Comparison of ENCODE assay signal across 7 cellular contexts in the genomic region with DNA sequence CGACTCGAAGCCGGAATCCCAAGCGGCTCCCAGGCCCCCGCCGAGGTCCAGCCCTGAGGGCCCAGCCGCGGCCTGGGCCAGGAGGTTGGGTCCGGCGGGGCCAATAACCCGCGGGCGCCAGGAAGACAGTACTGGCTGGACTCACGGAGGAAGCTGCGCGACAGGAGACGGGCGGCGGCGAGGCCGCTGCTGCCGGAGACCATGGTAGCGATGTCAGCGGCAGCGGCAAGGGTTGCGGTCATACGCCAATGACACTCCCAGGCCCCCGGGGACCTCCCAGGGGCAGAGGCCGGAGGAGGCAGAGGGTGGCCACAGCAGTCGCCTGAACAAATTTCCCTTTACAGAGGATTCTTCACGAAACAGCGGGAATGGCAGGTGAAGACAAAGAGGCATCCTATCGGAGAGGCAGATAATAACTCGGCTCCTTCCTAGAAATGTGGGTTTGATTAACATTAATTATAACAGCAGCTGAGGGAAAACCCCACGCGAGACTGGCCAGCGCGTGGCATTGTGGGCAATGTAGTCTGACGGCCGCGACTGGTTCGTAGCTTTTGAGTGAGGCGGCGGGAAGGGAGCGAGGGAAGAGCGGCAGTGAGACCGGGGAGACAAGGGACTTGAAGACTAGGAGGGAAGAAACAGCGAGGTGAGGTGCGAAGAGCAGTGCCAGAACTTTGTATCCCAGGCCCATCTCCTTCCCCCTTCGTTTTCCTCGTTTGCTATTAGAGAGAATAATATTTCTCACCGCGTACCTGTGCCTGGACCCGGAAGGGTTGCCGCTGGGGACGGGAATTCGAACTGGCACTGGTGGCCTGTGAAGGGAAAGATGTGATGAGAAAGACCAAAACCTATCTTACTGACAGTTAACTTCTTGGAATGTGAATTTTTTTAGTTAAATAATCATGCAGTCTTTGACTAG. TPM values are rescaled to one million over a fixed set of nuclear protein-coding genes. Genes with fewer than 3 reads are reported as not detected.
DNase-seq lines count a peak whose midpoint lies in the region; ATAC-seq, FAIRE-seq and TF ChIP-seq lines count a peak whose summit lies in the region.

TSS of gene SUCLG1 (minus strand) at position 253 of the 916 bp plus-strand sequence. CDS start at position 242, 11 bp downstream.

- ATAC-seq in GM18505 (IDR thresholded peaks at IDR 0.05; ENCODE audit: unreplicated experiment): peak; percentile 98
- ATAC-seq in HG02973 (IDR thresholded peaks at IDR 0.05; ENCODE audit: unreplicated experiment): peak; percentile 96

- FAIRE-seq in astrocyte (lab: Jason Lieb, UNC): no peak

- H3K4me2 ChIP-seq in astrocyte (ENCODE audit: low read length): peak within 1 kb of the TSS; percentile 97

- DNase-seq in NCI-H2029 (lab: John Stamatoyannopoulos, UW): peak; percentile 73
- DNase-seq in T-helper 22 cell (ENCODE audit: low read depth): peak; percentile 78
- peak; percentile 63 for DNase-seq in astrocyte (ENCODE audit: low read depth)
- DNase-seq in hepatic stellate cell (ENCODE audit: low spot score): peak; percentile 82
- peak; percentile 63 for DNase-seq in renal cortical epithelial cell (ENCODE audit: low read depth)

- no peaks in the 10 kb centered on the region for H3K36me3 Mint-ChIP-seq in astrocyte (ENCODE audit: low read depth, unreplicated experiment)

- peaks cover 23% of the 10 kb centered on the region for H4K20me1 ChIP-seq in astrocyte (ENCODE audit: insufficient read depth, low read length)

- peaks cover 41% of the 10 kb centered on the region for H3K79me2 ChIP-seq in astrocyte (ENCODE audit: insufficient read depth, low read length)

- peak within 1 kb of the TSS; percentile 85 for H3K4me3 ChIP-seq in astrocyte (ENCODE audit: insufficient read depth, low read depth, low read length)

- H3K9me3 Mint-ChIP-seq in astrocyte (ENCODE audit: unreplicated experiment): no peaks in the 10 kb centered on the region

- H3K4me3 Mint-ChIP-seq in astrocyte (ENCODE audit: unreplicated experiment): peak within 1 kb of the TSS; percentile 96

- no peaks in the 10 kb centered on the region for H3K36me3 ChIP-seq in astrocyte (ENCODE audit: insufficient read depth, low read length)

- no peaks in the 10 kb centered on the region for H3K27me3 Mint-ChIP-seq in astrocyte (ENCODE audit: low read depth, unreplicated experiment)

- no peaks in the 10 kb centered on the region for H3K27me3 ChIP-seq in astrocyte (ENCODE audit: insufficient read depth, low read length)

- H3K9ac ChIP-seq in astrocyte (ENCODE audit: low read length): peak within 1 kb of the TSS; percentile 89

- TF ChIP-seq POLR2A in GM18505 (IDR thresholded peaks at IDR 0.05; ENCODE audit: borderline replicate concordance, extremely low read depth, insufficient read depth, insufficient read length): peak; percentile 68

- no peak for TF ChIP-seq CTCF in astrocyte (IDR thresholded peaks at IDR 0.05; ENCODE audit: insufficient read depth, low read depth, low read length)

- peaks cover 9% of the 10 kb centered on the region for H3K4me1 Mint-ChIP-seq in astrocyte (ENCODE audit: low read depth, unreplicated experiment)

- H3K9me3 ChIP-seq in astrocyte (ENCODE audit: insufficient read depth, low read depth, low read length): no peaks in the 10 kb centered on the region

- peaks cover 5% of the 10 kb centered on the region for H3K4me1 ChIP-seq in astrocyte (ENCODE audit: insufficient read depth, low read length)

- peak within 1 kb of the TSS; percentile 93 for H2AFZ ChIP-seq in astrocyte (ENCODE audit: low read depth, low read length)

- H3K27ac Mint-ChIP-seq in astrocyte (ENCODE audit: unreplicated experiment): peak within 1 kb of the TSS; percentile 100

- H3K27ac ChIP-seq in astrocyte (ENCODE audit: low read depth, low read length): peak within 1 kb of the TSS; percentile 90

RNA-seq across cellular contexts. Expression of gene SUCLG1, which starts in this region (rescaled TPM):
- total RNA-seq in astrocyte: 50.6 and 54.8 TPM in 2 replicates
- 51.2 and 70.1 TPM in 2 replicates for total RNA-seq in renal cortical epithelial cell

Comparison
In these comparisons a context has a peak if more than half of its experiments do, and no peak if none do; other contexts are left out.
1. Peak in every context shown above with its lines: DNase-seq, ATAC-seq, H3K4me3 ChIP-seq and H3K27ac ChIP-seq.